Comparison of ENCODE assay signal across 21 cellular contexts in genomic region chr20:57372581-57373350, GRCh38. TPM values are rescaled to one million over a fixed set of nuclear protein-coding genes. Genes with fewer than 3 reads are reported as not detected.
DNase-seq lines count a peak whose midpoint lies in the region; ATAC-seq and TF ChIP-seq lines count a peak whose summit lies in the region.
"Had no signal": no experiment of that assay in that cellular context is flagged by ENCODE, and none has a peak within 500 bp of the region (broad histone marks: within the 10 kb centered on the region; RNA-seq: fewer than 3 reads in every experiment).

No MANE protein-coding gene starts in this region.

- H4K20me1 ChIP-seq in DND-41 (ENCODE audit: insufficient read depth, low read length): peaks cover 58% of the 10 kb centered on the region
- peaks cover 14% of the 10 kb centered on the region for H4K20me1 ChIP-seq in smooth muscle cell (ENCODE audit: low read depth)

- DNase-seq in DND-41: no peak
- peak; percentile 76 for DNase-seq in RWPE2 (ENCODE audit: low spot score)
- DNase-seq in endodermal cell: peak; percentile 35
- no peak for DNase-seq in neural crest cell (ENCODE audit: low read depth, low spot score)
- DNase-seq in smooth muscle cell (lab: John Stamatoyannopoulos, UW; ENCODE audit: unreplicated experiment): no peak
- DNase-seq in NAMALWA (ENCODE audit: low spot score): no peak
- no peak for DNase-seq in cerebellum (ENCODE audit: low spot score)
- DNase-seq: GDM1, KG1, NCI-H1105 treated with DMSO at 0.1 percent for 48 hours, NCI-H1694, NCI-H2081, NCI-H2171, NCI-H345, NCI-H524, NCI-H82 had no signal

- H3K9me3 Mint-ChIP-seq in endodermal cell (no peaks in the 10 kb centered on the region), neural crest cell (no peaks in the 10 kb centered on the region)

- no peak overlapping the region for H3K9ac ChIP-seq in DND-41 (ENCODE audit: low read depth, low read length)
- H3K9ac ChIP-seq in endodermal cell (ENCODE audit: extremely low read depth, low read length, poor library complexity, severe bottlenecking): no peak overlapping the region
- H3K9ac ChIP-seq in smooth muscle cell (ENCODE audit: low read depth): no peak overlapping the region

- H3K79me2 ChIP-seq in DND-41 (ENCODE audit: insufficient read depth, low read length): no peaks in the 10 kb centered on the region
- H3K79me2 ChIP-seq in smooth muscle cell (ENCODE audit: low read depth): no peaks in the 10 kb centered on the region

- H3K4me1 ChIP-seq in DND-41 (ENCODE audit: insufficient read depth, low read length): no peaks in the 10 kb centered on the region
- no peaks in the 10 kb centered on the region for H3K4me1 ChIP-seq in RWPE2 (ENCODE audit: insufficient read depth, poor library complexity, severe bottlenecking)
- H3K4me1 ChIP-seq in endodermal cell (ENCODE audit: control insufficient read depth, insufficient read depth, low read length): no peaks in the 10 kb centered on the region
- H3K4me1 ChIP-seq in smooth muscle cell (ENCODE audit: low read depth): no peaks in the 10 kb centered on the region
- H3K4me1 ChIP-seq: SJSA1 had no signal

- H3K27ac ChIP-seq in DND-41 (ENCODE audit: low read length) (no peak overlapping the region), RWPE2 (ENCODE audit: poor library complexity, severe bottlenecking) (no peak overlapping the region), endodermal cell (ENCODE audit: low read depth, low read length) (no peak overlapping the region), smooth muscle cell (ENCODE audit: low read depth) (no peak overlapping the region)
- H3K27ac ChIP-seq: C4-2B, SJSA1 had no signal

- H3K36me3 Mint-ChIP-seq in endodermal cell (ENCODE audit: low read depth): peaks cover 83% of the 10 kb centered on the region
- H3K36me3 Mint-ChIP-seq in neural crest cell (ENCODE audit: low read depth): peaks cover 26% of the 10 kb centered on the region

- H3K4me3 ChIP-seq in DND-41 (ENCODE audit: low read depth in 1 of 2, low read length in 2 of 2) (no peak overlapping the region), RWPE2 (ENCODE audit: severe bottlenecking) (no peak overlapping the region), endodermal cell (ENCODE audit: low read length) (no peak overlapping the region), smooth muscle cell (no peak overlapping the region)
- H3K4me3 ChIP-seq: SJSA1 had no signal

- H3K4me1 Mint-ChIP-seq in endodermal cell (no peaks in the 10 kb centered on the region), neural crest cell (no peaks in the 10 kb centered on the region)

- H2AFZ ChIP-seq in DND-41 (ENCODE audit: low read depth, low read length): no peak overlapping the region
- no peak overlapping the region for H2AFZ ChIP-seq in smooth muscle cell (ENCODE audit: low read depth)

- ATAC-seq in DND-41 (ENCODE audit: insufficient read depth, low read depth) (0 out of 3 replicates have a peak, but pooled peaks have one; percentile 14), RWPE2 (ENCODE audit: low read depth) (peak; percentile 19; the same call in 1 of the 3 replicates)
- ATAC-seq: Right ventricle myocardium inferior had no signal

- no peak for TF ChIP-seq CTCF in DND-41 (IDR thresholded peaks at IDR 0.05; ENCODE audit: borderline replicate concordance, extremely low read depth, low read length, poor library complexity, severe bottlenecking)
- TF ChIP-seq CTCF in RWPE2 (IDR thresholded peaks at IDR 0.05; ENCODE audit: poor library complexity, severe bottlenecking): no peak
- TF ChIP-seq CTCF in endodermal cell (conservative IDR thresholded peaks at IDR 0.05): no peak
- no peak for TF ChIP-seq CTCF in neural crest cell (conservative IDR thresholded peaks at IDR 0.05)
- TF ChIP-seq CTCF in smooth muscle cell (IDR thresholded peaks at IDR 0.05; ENCODE audit: borderline replicate concordance, insufficient read depth, poor library complexity, severe bottlenecking): no peak

- H3K27me3 ChIP-seq in DND-41 (ENCODE audit: insufficient read depth, low read length, poor library complexity): no peaks in the 10 kb centered on the region
- no peaks in the 10 kb centered on the region for H3K27me3 ChIP-seq in RWPE2 (ENCODE audit: insufficient read depth, poor library complexity, severe bottlenecking)
- no peaks in the 10 kb centered on the region for H3K27me3 ChIP-seq in endodermal cell (ENCODE audit: control insufficient read depth, insufficient read depth, low read length, poor library complexity, severe bottlenecking)
- H3K27me3 ChIP-seq in smooth muscle cell (ENCODE audit: low read depth): no peaks in the 10 kb centered on the region
- H3K27me3 ChIP-seq: SJSA1 had no signal

- H3K4me2 ChIP-seq in DND-41 (ENCODE audit: insufficient read depth, low read length) (no peak overlapping the region), smooth muscle cell (no peak overlapping the region)

- H3K36me3 ChIP-seq in DND-41 (ENCODE audit: insufficient read depth, low read length) (peaks cover 99% of the 10 kb centered on the region), RWPE2 (ENCODE audit: low read depth) (peaks cover 99% of the 10 kb centered on the region), endodermal cell (ENCODE audit: control insufficient read depth, insufficient read depth, low read length) (peaks cover 91% of the 10 kb centered on the region), smooth muscle cell (ENCODE audit: low read depth) (peaks cover 21% of the 10 kb centered on the region)
- H3K36me3 ChIP-seq: SJSA1 had no signal

- WGBS in endodermal cell (ENCODE audit: insufficient coverage in 1 of 2, insufficient read length in 1 of 2), 2 experiments: 94 to 98% methylated on average over 19 to 25 of the region's 25 CpGs
- 96% methylated on average over 25 of the region's 25 CpGs for WGBS in smooth muscle cell (ENCODE audit: low lambda C conversion rate)

- H3K9me3 ChIP-seq in DND-41 (ENCODE audit: insufficient read depth, low read length, severe bottlenecking) (no peaks in the 10 kb centered on the region), RWPE2 (ENCODE audit: severe bottlenecking) (no peaks in the 10 kb centered on the region), endodermal cell (ENCODE audit: control insufficient read depth, low read length) (no peaks in the 10 kb centered on the region), smooth muscle cell (replicated peaks; ENCODE audit: low read depth) (no peaks in the 10 kb centered on the region)
- H3K9me3 ChIP-seq: SJSA1 had no signal

- H3K4me3 Mint-ChIP-seq in endodermal cell (no peak overlapping the region), neural crest cell (no peak overlapping the region)

- H3K27ac Mint-ChIP-seq in endodermal cell (no peak overlapping the region), neural crest cell (ENCODE audit: unreplicated experiment) (peak overlapping the region; percentile 65)

- no peaks in the 10 kb centered on the region for H3F3A ChIP-seq in smooth muscle cell (ENCODE audit: low read depth)

- H3K27me3 Mint-ChIP-seq in endodermal cell (ENCODE audit: insufficient read depth): no peaks in the 10 kb centered on the region
- no peaks in the 10 kb centered on the region for H3K27me3 Mint-ChIP-seq in neural crest cell (ENCODE audit: low read depth)

RNA-seq across cellular contexts. Expression of gene RBM38, which starts 18.4 kb away (rescaled TPM):
- 10 to 100 TPM; 29.0 to 30.2 TPM for total RNA-seq in endodermal cell
- 58.7 TPM for polyA plus RNA-seq in endodermal cell (2013, experiment 1 of 2)
- polyA plus RNA-seq in endodermal cell (2013, experiment 2 of 2): 59.5 TPM
- 33.3 and 33.4 TPM in 2 replicates for total RNA-seq in neural crest cell
- 12.7 and 15.2 TPM in 2 replicates for total RNA-seq in smooth muscle cell
- polyA plus RNA-seq in smooth muscle cell: 12.0 and 15.7 TPM in 2 replicates
- total RNA-seq in cerebellum: 11.4 TPM

RNA-seq across cellular contexts. Expression of gene RAE1, which starts 21.7 kb away (rescaled TPM):
- 10 to 100 TPM; 41.2 to 43.8 TPM for total RNA-seq in endodermal cell
- polyA plus RNA-seq in endodermal cell (2013, experiment 1 of 2): 46.4 TPM
- polyA plus RNA-seq in endodermal cell (2013, experiment 2 of 2): 42.3 TPM
- 54.7 and 57.0 TPM in 2 replicates for total RNA-seq in neural crest cell
- 34.9 and 35.6 TPM in 2 replicates for total RNA-seq in smooth muscle cell
- 53.5 and 61.7 TPM in 2 replicates for polyA plus RNA-seq in smooth muscle cell
- total RNA-seq in cerebellum: 26.9 TPM

RNA-seq across cellular contexts. Expression of gene SPO11, which starts 43.2 kb away (rescaled TPM):
- total RNA-seq in endodermal cell: not detected
- polyA plus RNA-seq in endodermal cell (2013, experiment 1 of 2): not detected
- not detected for polyA plus RNA-seq in endodermal cell (2013, experiment 2 of 2)
- not detected in 2 replicates for total RNA-seq in neural crest cell
- not detected in 2 replicates for total RNA-seq in smooth muscle cell
- not detected in 2 replicates for polyA plus RNA-seq in smooth muscle cell
- not detected for total RNA-seq in cerebellum
- total RNA-seq: H4, OCI-LY7, Right ventricle myocardium inferior, SJSA1 had no signal

Comparison
In these comparisons a context has a peak if more than half of its experiments do, and no peak if none do; other contexts are left out.
1. DNase-seq: peak in RWPE2 (single experiment) and endodermal cell (single experiment); none in DND-41 (single experiment), neural crest cell (single experiment), smooth muscle cell (single experiment), NAMALWA (single experiment) and cerebellum (single experiment).